In genomic region chr1:113630340-113631327, GRCh38 we compare ENCODE assay signal across 18 cellular contexts.
DNase-seq lines count a peak whose midpoint lies in the region; ATAC-seq, FAIRE-seq and TF ChIP-seq lines count a peak whose summit lies in the region.
"Had no signal": no experiment of that assay in that cellular context is flagged by ENCODE, and none has a peak within 500 bp of the region (broad histone marks: within the 10 kb centered on the region; RNA-seq: fewer than 3 reads in every experiment).

No MANE protein-coding gene starts in this region.

- intact Hi-C loops in prostate gland (cut with DNase I) = no loop called here

- peaks cover 0 to 9% (median 3%) of the 10 kb centered on the region in 4 experiments; a peak in 6 of 7 replicates for H3K4me1 ChIP-seq in H1 (replicated peaks in 1 of 4; ENCODE audit: control insufficient read depth in 3 of 4, insufficient read depth in 4 of 4, low read length in 3 of 4)
- no peaks in the 10 kb centered on the region for H3K4me1 ChIP-seq in osteoblast (ENCODE audit: insufficient read depth, low read length)
- H3K4me1 ChIP-seq in prostate gland (replicated peaks) = no peaks in the 10 kb centered on the region
- H3K4me1 ChIP-seq: A549, Caco-2 had no signal

- H3K56ac ChIP-seq in H1 (replicated peaks; ENCODE audit: insufficient read length, low read depth, low read length) = no peak overlapping the region

- H2AFZ ChIP-seq in H1 (ENCODE audit: low read length) (no peak overlapping the region), osteoblast (ENCODE audit: low read length) (no peak overlapping the region)
- H2AFZ ChIP-seq: GM23248, PC-9 had no signal

- TF ChIP-seq EP300 in H1 (IDR thresholded peaks at IDR 0.05; ENCODE audit: borderline replicate concordance in 1 of 2, low read depth in 2 of 2, low read length in 2 of 2) = no peak

- H3K23me2 ChIP-seq in H1 (ENCODE audit: low read depth, low read length) = no peaks in the 10 kb centered on the region

- H3K9me3 ChIP-seq in H1 (ENCODE audit: insufficient read depth in 2 of 2, low read depth in 1 of 2, low read length in 1 of 2) (no peaks in the 10 kb centered on the region), osteoblast (ENCODE audit: low read depth, low read length) (no peaks in the 10 kb centered on the region), prostate gland (no peaks in the 10 kb centered on the region)
- H3K9me3 ChIP-seq: A549, Caco-2 had no signal

- H2BK5ac ChIP-seq in H1 (ENCODE audit: low read depth, low read length) = no peak overlapping the region

- TF ChIP-seq POLR2A in H1 (IDR thresholded peaks at IDR 0.05; ENCODE audit: control extremely low read depth in 1 of 2, low read depth in 2 of 2, low read length in 2 of 2) (no peak), prostate gland (IDR thresholded peaks at IDR 0.05) (no peak)

- no peak overlapping the region for H2BK15ac ChIP-seq in H1 (ENCODE audit: low read length)

- H4K20me1 ChIP-seq in H1 (replicated peaks in 1 of 2; ENCODE audit: control insufficient read depth in 1 of 2, insufficient read depth in 2 of 2, low read length in 2 of 2) (no peaks in the 10 kb centered on the region), osteoblast (ENCODE audit: insufficient read depth, low read length) (no peaks in the 10 kb centered on the region)

- FAIRE-seq in H1 (lab: Jason Lieb, UNC) = peak; percentile 62
- FAIRE-seq: A549, GM19239 had no signal

- H3K14ac ChIP-seq in H1 (ENCODE audit: insufficient read length) = no peak overlapping the region

- TF ChIP-seq CTCF in H1 (IDR thresholded peaks at IDR 0.05; ENCODE audit: control extremely low read depth in 1 of 3, insufficient read depth in 1 of 3, low read depth in 1 of 3, low read length in 3 of 3) (no peak), osteoblast (IDR thresholded peaks at IDR 0.05; ENCODE audit: extremely low read depth, low read depth, low read length) (no peak), prostate gland (IDR thresholded peaks at IDR 0.05) (no peak)

- no peaks in the 10 kb centered on the region for H3K79me2 ChIP-seq in H1 (ENCODE audit: control insufficient read depth in 1 of 2, insufficient read depth in 2 of 2, low read length in 2 of 2)
- H3K79me2 ChIP-seq in osteoblast (ENCODE audit: insufficient read depth, low read length) = no peaks in the 10 kb centered on the region

- H3K4me2 ChIP-seq in H1 (ENCODE audit: insufficient read depth in 1 of 2, low read depth in 2 of 2, low read length in 2 of 2) = no peak overlapping the region
- no peak overlapping the region for H3K4me2 ChIP-seq in osteoblast (ENCODE audit: insufficient read depth, low read length)
- H3K4me2 ChIP-seq: A549, PC-9 had no signal

- H3K79me1 ChIP-seq in H1 (ENCODE audit: low read depth, low read length) = no peaks in the 10 kb centered on the region

- no peak for TF ChIP-seq RAD21 in H1 (IDR thresholded peaks at IDR 0.05 in 1 of 2, conservative IDR thresholded peaks at IDR 0.05 in 1 of 2; ENCODE audit: low read depth in 2 of 2, low read length in 2 of 2)

- no peak overlapping the region for H2AK5ac ChIP-seq in H1 (ENCODE audit: low read depth, low read length)

- WGBS in H1 (ENCODE audit: extremely low coverage in 1 of 2, insufficient coverage in 1 of 2, insufficient read length in 1 of 2, insufficient replicate concordance in 2 of 2, low coverage in 1 of 2, low lambda C conversion rate in 2 of 2, missing lambda C conversion rate in 1 of 2), 2 experiments = 77% methylated on average over 12 of the region's 12 CpGs; no CpG with 5 or more reads in 1 of the 2 experiments
- WGBS in prostate gland = 92% methylated on average over 12 of the region's 12 CpGs

- no peak overlapping the region for H3K9ac ChIP-seq in H1 (replicated peaks in 1 of 4; ENCODE audit: extremely low read depth in 1 of 4, low read depth in 3 of 4, low read length in 3 of 4)
- H3K9ac ChIP-seq: GM23248 had no signal

- H3K4ac ChIP-seq in H1 (replicated peaks; ENCODE audit: insufficient read length, low read depth, low read length) = no peak overlapping the region

- H3K36me3 ChIP-seq in H1 (ENCODE audit: control insufficient read depth in 2 of 4, insufficient read depth in 4 of 4, low read length in 3 of 4) (no peaks in the 10 kb centered on the region), osteoblast (ENCODE audit: insufficient read depth, low read length) (no peaks in the 10 kb centered on the region), prostate gland (no peaks in the 10 kb centered on the region)

- H3K23ac ChIP-seq in H1 (ENCODE audit: insufficient read length) = no peak overlapping the region

- no peak overlapping the region for H4K91ac ChIP-seq in H1 (replicated peaks; ENCODE audit: insufficient read length, low read length)

- H3K27me3 ChIP-seq in H1 (replicated peaks in 1 of 4; ENCODE audit: control insufficient read depth in 3 of 4, extremely low read depth in 1 of 4, insufficient read depth in 3 of 4, low read length in 3 of 4) (no peaks in the 10 kb centered on the region), osteoblast (ENCODE audit: insufficient read depth, low read length) (no peaks in the 10 kb centered on the region), prostate gland (replicated peaks; ENCODE audit: insufficient read depth) (no peaks in the 10 kb centered on the region)

- H3K4me3 ChIP-seq in H1 (ENCODE audit: extremely low read depth in 1 of 4, insufficient read depth in 2 of 4, low read depth in 3 of 4, low read length in 4 of 4) = no peak overlapping the region
- no peak overlapping the region for H3K4me3 ChIP-seq in osteoblast (ENCODE audit: insufficient read depth, low read length)
- no peak overlapping the region for H3K4me3 ChIP-seq in prostate gland
- H3K4me3 ChIP-seq: A549, GM23248, PC-9 had no signal

- POLR2A ChIA-PET in H1 (lab: Charles Lee; ENCODE audit: partially characterized antibody) = interaction anchor here (1.0 kb wide), 1 partner anchor 17 kb away, joined by 3 read pairs; no protein-coding TSS in a partner anchor

- no peak overlapping the region for H2BK20ac ChIP-seq in H1 (ENCODE audit: low read length)

- no peak overlapping the region for H4K5ac ChIP-seq in H1 (ENCODE audit: insufficient read length, low read depth, low read length)

- DNase-seq in ELF-1 (ENCODE audit: low read depth, low spot score) (peak; percentile 5), NCI-H1048 (lab: John Stamatoyannopoulos, UW) (peak; percentile 24), H1 (ENCODE audit: low read depth in 1 of 2, low spot score in 2 of 2) (peak in 1 of 2 experiments; percentile 47), osteoblast (ENCODE audit: insufficient read length, low spot score, missing footprints) (peak; percentile 64), RKO (ENCODE audit: low spot score) (no peak), prostate gland (ENCODE audit: low spot score) (no peak)
- DNase-seq: Caco-2; CD4-positive, alpha-beta T cell; GDM1; GM23248; KG1; NCI-H1694 treated with DMSO at 0.1 percent for 48 hours; NCI-H510A; NCI-H82 had no signal

- H3K18ac ChIP-seq in H1 (ENCODE audit: extremely low read depth, low read length) = no peak overlapping the region

- 0 out of 2 replicates have a peak overlapping the region, but pooled peaks have one; percentile 4 for H2BK12ac ChIP-seq in H1 (ENCODE audit: low read depth, low read length)

- H3K27ac ChIP-seq in H1 (ENCODE audit: low read depth, low read length) (no peak overlapping the region), osteoblast (ENCODE audit: low read depth, low read length) (no peak overlapping the region), prostate gland (no peak overlapping the region)
- H3K27ac ChIP-seq: A549, GM23248, PC-9 had no signal

- CTCF ChIA-PET in H1 (lab: Charles Lee; ENCODE audit: partially characterized antibody) = no interaction called here

- no peak overlapping the region for H2BK120ac ChIP-seq in H1 (replicated peaks; ENCODE audit: low read depth, low read length)

- no peak overlapping the region; the same call in none of the 2 replicates for H4K8ac ChIP-seq in H1 (ENCODE audit: extremely low read depth, insufficient read depth, low read length)

- no peak for ATAC-seq in GM18511 (IDR thresholded peaks at IDR 0.05; ENCODE audit: unreplicated experiment)
- ATAC-seq: A549 had no signal

TF ChIP-seq in H1, 55 proteins besides CTCF, POLR2A, EP300 and RAD21 (continues in another document):
- no peak for TF ChIP-seq ASH2L (IDR thresholded peaks at IDR 0.05; ENCODE audit: low read length)
- TF ChIP-seq ATF2 (IDR thresholded peaks at IDR 0.05; ENCODE audit: low read length) = no peak
- no peak for TF ChIP-seq CTBP2 (IDR thresholded peaks at IDR 0.05; ENCODE audit: borderline replicate concordance, insufficient read depth, insufficient read length, low read length)
- TF ChIP-seq TAF7 (optimal IDR thresholded peaks at IDR 0.05; ENCODE audit: borderline replicate concordance, low read depth, low read length) = no peak
- no peak for TF ChIP-seq GTF2F1 (IDR thresholded peaks at IDR 0.05; ENCODE audit: borderline replicate concordance, low read depth, low read length)
- no peak for TF ChIP-seq KDM1A (IDR thresholded peaks at IDR 0.05; ENCODE audit: borderline replicate concordance, low read length)
- no peak for TF ChIP-seq FOSL1 (IDR thresholded peaks at IDR 0.05; ENCODE audit: insufficient read depth, low read depth, low read length)
- no peak for TF ChIP-seq CBX5 (IDR thresholded peaks at IDR 0.05; ENCODE audit: low read depth, low read length)
- no peak for TF ChIP-seq SP1 (IDR thresholded peaks at IDR 0.05; ENCODE audit: low read depth, low read length)

Comparison
In these comparisons a context has a peak if more than half of its experiments do, and no peak if none do; other contexts are left out.
1. DNase-seq: peak in ELF-1 (single experiment), NCI-H1048 (single experiment) and osteoblast (single experiment); none in RKO (single experiment) and prostate gland (single experiment).